In the genomic region with DNA sequence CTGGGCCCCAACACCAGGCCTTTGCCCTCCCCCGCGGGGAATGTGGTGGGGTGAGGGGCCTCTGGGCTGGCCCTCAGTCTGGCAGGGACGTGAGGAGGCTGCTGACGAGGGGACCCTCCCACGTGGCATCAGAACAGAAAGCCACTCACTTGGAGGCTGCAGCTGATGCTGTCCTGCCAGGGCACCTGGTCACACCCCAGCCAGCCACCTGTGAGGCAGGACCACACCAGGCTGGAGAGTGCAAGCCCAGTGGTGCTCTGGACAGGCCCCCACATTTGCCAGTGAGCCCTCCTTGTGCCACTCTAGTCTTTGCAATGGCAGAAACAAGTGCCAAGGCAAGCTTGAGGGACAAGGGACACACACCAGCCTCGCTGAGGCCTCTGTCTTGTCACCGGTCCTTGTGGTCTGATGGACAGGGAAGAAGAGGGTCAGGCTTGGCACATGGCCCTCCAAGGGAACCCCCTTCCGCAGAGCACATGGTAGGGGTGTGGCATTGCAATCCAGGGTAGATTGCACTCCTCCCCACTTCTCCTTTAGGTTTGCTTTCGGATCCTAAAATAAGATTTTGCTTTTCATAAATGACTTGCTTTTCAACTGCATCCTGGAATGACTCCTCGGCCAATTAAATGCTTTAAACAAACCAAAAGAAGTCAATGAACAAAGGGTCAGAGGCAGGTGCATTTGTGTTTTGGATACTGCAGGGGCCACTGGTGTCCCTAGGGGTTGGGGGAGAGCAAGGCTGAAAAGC, we compare ENCODE assay signal across 8 cellular contexts. TPM values are rescaled to one million over a fixed set of nuclear protein-coding genes. Genes with fewer than 3 reads are reported as not detected.
DNase-seq lines count a peak whose midpoint lies in the region; ATAC-seq and TF ChIP-seq lines count a peak whose summit lies in the region.

No MANE protein-coding gene starts in this region.

- POLR2A ChIA-PET in activated B cell treated with CpG ODN at 0.5 μM for 24 hours (lab: Charles Lee) = interaction anchor here (0.9 to 2.7 kb wide), 5 partner anchors 8 to 53 kb away, joined by 3 to 25 read pairs (median 6); a partner anchor contains a TSS

- H3K9me3 ChIP-seq in MG63 = no peaks in the 10 kb centered on the region

- H3K4me1 Mint-ChIP-seq in CD14-positive monocyte = peaks cover 97% of the 10 kb centered on the region
- peaks cover 70% of the 10 kb centered on the region for H3K4me1 Mint-ChIP-seq in activated B cell treated with CpG ODN at 0.5 μM for 24 hours

- H3K4me3 ChIP-seq in MG63 = no peak overlapping the region

- no peaks in the 10 kb centered on the region for H3K27me3 Mint-ChIP-seq in CD14-positive monocyte (ENCODE audit: low read depth in 3 of 3)
- H3K27me3 Mint-ChIP-seq in activated B cell treated with CpG ODN at 0.5 μM for 24 hours = no peaks in the 10 kb centered on the region

- peaks cover 0 to 2% (median 0%) of the 10 kb centered on the region in 7 donors for H3K9me3 Mint-ChIP-seq in CD14-positive monocyte
- H3K9me3 Mint-ChIP-seq in activated B cell treated with CpG ODN at 0.5 μM for 24 hours = no peaks in the 10 kb centered on the region

- H3K27ac Mint-ChIP-seq in CD14-positive monocyte (peak overlapping the region; percentile 94 to 99 (median 96)), activated B cell treated with CpG ODN at 0.5 μM for 24 hours (peak overlapping the region; percentile 85)

- TF ChIP-seq CTCF in CD14-positive monocyte (IDR thresholded peaks at IDR 0.05) = no peak
- TF ChIP-seq CTCF in activated B cell treated with CpG ODN at 0.5 μM for 24 hours (IDR thresholded peaks at IDR 0.05) = no peak

- no peaks in the 10 kb centered on the region for H3K27me3 ChIP-seq in MG63

- ATAC-seq in GM19043 (IDR thresholded peaks at IDR 0.05; ENCODE audit: low read depth, unreplicated experiment) (peak; percentile 54), HG03066 (IDR thresholded peaks at IDR 0.05; ENCODE audit: low read depth, unreplicated experiment) (peak; percentile 36), activated B cell treated with CpG ODN at 0.5 μM for 24 hours (ENCODE audit: low read depth) (peak; percentile 63)

- CTCF ChIA-PET in activated B cell treated with CpG ODN at 0.5 μM for 24 hours (lab: Charles Lee) = interaction anchor here (1.9 kb wide), 1 partner anchor 9 kb away, joined by 4 read pairs; no protein-coding TSS in a partner anchor

- DNase-seq in CD14-positive monocyte (ENCODE audit: low spot score) = peak; percentile 93
- DNase-seq in activated B cell treated with CpG ODN at 0.5 μM for 24 hours = peak; percentile 41
- no peak for DNase-seq in MG63
- no peak for DNase-seq in superior temporal gyrus (ENCODE audit: extremely low spot score)
- no peak for DNase-seq in GOT3 (lab: John Stamatoyannopoulos, UW)
- DNase-seq in NCI-H510A (lab: John Stamatoyannopoulos, UW) = no peak

- no peaks in the 10 kb centered on the region for H3K36me3 ChIP-seq in MG63

- peaks cover 10 to 14% of the 10 kb centered on the region in 2 donors for H3K36me3 Mint-ChIP-seq in CD14-positive monocyte
- peaks cover 13% of the 10 kb centered on the region for H3K36me3 Mint-ChIP-seq in activated B cell treated with CpG ODN at 0.5 μM for 24 hours (ENCODE audit: low read depth)

- intact Hi-C loops in CD14-positive monocyte (cut with micrococcal nuclease) (loop anchor here (1.0 to 5.0 kb wide), 4 partner anchors 33 to 53 kb away; a partner anchor contains a TSS), activated B cell treated with CpG ODN at 0.5 μM for 24 hours (cut with micrococcal nuclease) (loop anchor here (1.0 kb wide), 3 partner anchors 8 to 52 kb away; no protein-coding TSS in a partner anchor)

- peak overlapping the region in 1 of 2 donors; percentile 76 for H3K4me3 Mint-ChIP-seq in CD14-positive monocyte
- H3K4me3 Mint-ChIP-seq in activated B cell treated with CpG ODN at 0.5 μM for 24 hours = peak overlapping the region; percentile 46

RNA-seq across cellular contexts. Expression of a gene that starts 53.7 kb away (rescaled TPM):
- polyA plus RNA-seq in CD14-positive monocyte = 10 to 100 TPM; 11.6 to 12.3 TPM
- total RNA-seq in activated B cell treated with CpG ODN at 0.5 μM for 24 hours = 153 and 164 TPM in 2 replicates
- total RNA-seq in MG63 (2014; rRNA removed; shearing (Covaris generic); ENCODE audit: low replicate concordance) = 1.2 and 5.8 TPM in 2 replicates

Comparison
In these comparisons a context has a peak if more than half of its experiments do, and no peak if none do; other contexts are left out.
1. DNase-seq: peak in CD14-positive monocyte (single experiment) and activated B cell treated with CpG ODN at 0.5 μM for 24 hours (single experiment); none in MG63 (single experiment), superior temporal gyrus (single experiment), GOT3 (single experiment) and NCI-H510A (single experiment).
2. RNA of a gene that starts 53.7 kb away (total RNA-seq): 153 to 164 TPM in activated B cell treated with CpG ODN at 0.5 μM for 24 hours; 1.2 to 5.8 TPM in MG63; every median in the first group is over 10 times any median in the second.
3. Peak in every context shown above with its lines, with median percentiles within 50 percentile points of each other: ATAC-seq.